1 cellular context compared by ENCODE assay signal in the genomic region with DNA sequence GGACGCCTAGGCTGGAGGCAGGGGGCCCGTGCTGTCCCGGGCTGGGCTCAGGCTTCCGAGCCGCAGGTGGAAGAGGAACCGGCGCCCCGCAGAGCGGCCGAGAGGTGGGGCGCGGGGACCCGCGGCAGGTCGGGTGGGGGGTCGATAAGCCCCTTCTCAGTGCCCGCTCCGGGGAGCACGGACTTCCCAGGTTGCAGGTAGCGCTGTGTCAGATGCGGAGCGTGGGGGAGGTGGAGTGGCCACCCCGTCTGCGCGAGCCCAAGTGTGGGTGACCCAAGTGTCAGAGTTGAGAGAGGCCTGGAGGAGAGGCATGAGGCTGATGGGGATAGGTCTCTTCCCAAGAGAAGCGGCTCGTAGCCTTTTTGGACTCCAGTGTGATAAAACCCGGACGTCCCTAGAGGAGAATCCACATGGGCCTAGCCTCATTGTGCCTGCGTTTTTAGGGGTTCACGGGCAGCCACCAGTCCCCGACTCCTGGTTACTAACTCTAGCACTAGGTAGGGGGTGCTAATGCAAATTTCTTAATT.
TF ChIP-seq lines count a peak whose summit lies in the region.

No MANE protein-coding gene starts in this region.

TF ChIP-seq in SK-N-SH, 30 proteins besides CTCF, POLR2A, EP300 and RAD21 (continued from another document):
- TF ChIP-seq REST (IDR thresholded peaks at IDR 0.05; ENCODE audit: low read depth, low read length): no peak
- no peak for TF ChIP-seq NFIC (IDR thresholded peaks at IDR 0.05; ENCODE audit: borderline replicate concordance)
- TF ChIP-seq ELF1 (IDR thresholded peaks at IDR 0.05): no peak
- no peak for TF ChIP-seq RCOR1 (IDR thresholded peaks at IDR 0.05; ENCODE audit: low read length)
- TF ChIP-seq GATA2 (CRISPR knock-in tag; IDR thresholded peaks at IDR 0.05): no peak
- no peak for TF ChIP-seq TAF1 (IDR thresholded peaks at IDR 0.05; ENCODE audit: borderline replicate concordance, low read depth, low read length)
- no peak for TF ChIP-seq FOSL2 (IDR thresholded peaks at IDR 0.05; ENCODE audit: borderline replicate concordance, low read depth)
- TF ChIP-seq RFX5 (IDR thresholded peaks at IDR 0.05; ENCODE audit: low read length): no peak
